8 cellular contexts compared by ENCODE assay signal in the genomic region with DNA sequence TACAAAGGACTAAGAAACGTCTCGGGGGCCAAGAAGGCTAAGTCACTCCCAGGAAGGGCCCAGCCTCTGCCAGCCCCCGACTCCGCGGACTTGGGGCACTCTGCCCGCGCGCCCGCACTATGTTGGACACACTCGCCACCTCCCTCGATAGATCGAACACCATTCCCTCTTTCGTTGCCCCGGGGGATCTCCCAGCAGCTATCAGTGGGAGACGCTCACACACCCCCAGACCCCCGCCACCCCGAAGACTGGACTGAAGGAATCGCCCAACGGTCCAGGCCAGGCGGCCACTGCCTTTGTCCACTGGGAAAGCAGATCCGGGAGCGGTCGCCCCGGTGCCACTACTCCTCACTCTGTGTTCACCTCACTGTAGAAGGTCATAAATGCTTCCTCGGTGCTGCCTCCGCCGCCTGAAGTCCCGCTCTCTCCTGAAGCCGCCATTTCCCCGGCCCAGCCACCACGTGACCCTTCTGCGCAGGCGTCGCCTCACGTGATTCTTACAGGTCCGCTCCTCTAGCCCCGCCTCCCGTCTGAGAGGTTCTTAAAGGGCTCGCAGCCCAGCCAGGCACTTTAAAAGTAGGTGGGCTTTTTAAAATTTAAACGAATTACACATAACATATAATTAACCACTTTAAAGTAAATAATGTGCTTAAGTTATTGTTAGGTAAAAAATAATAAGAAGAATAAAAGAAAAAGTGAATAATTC.
DNase-seq lines count a peak whose midpoint lies in the region; ATAC-seq lines count a peak whose summit lies in the region.

A gene with protein sequence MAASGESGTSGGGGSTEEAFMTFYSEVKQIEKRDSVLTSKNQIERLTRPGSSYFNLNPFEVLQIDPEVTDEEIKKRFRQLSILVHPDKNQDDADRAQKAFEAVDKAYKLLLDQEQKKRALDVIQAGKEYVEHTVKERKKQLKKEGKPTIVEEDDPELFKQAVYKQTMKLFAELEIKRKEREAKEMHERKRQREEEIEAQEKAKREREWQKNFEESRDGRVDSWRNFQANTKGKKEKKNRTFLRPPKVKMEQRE (minus strand): TSS at position 472 of the 706 bp plus-strand sequence. CDS start 31 bp downstream, at position 441.

- DNase-seq in 8988T (peak; percentile 62), NCI-H510A (lab: John Stamatoyannopoulos, UW) (peak; percentile 99), cerebellar cortex (ENCODE audit: low spot score) (peak; percentile 96), islet precursor cell (peak; percentile 96)
- peak; percentile 95 for DNase-seq in activated CD4-positive, CD25-positive, alpha-beta regulatory T cell treated with anti-CD3 and anti-CD28 coated beads, Interleukin-2, amount 50 U/mL, for 72 hours
- peak; percentile 94 for DNase-seq in stimulated activated CD4-positive, alpha-beta T cell treated with anti-CD3 and anti-CD28 coated beads, Interleukin-12 subunit alpha, Interleukin-12 subunit beta, amount 100 ng/mL, for 4 hours

- ATAC-seq in GM18867 (IDR thresholded peaks at IDR 0.05; ENCODE audit: unreplicated experiment) (peak; percentile 50), HG03196 (IDR thresholded peaks at IDR 0.05; ENCODE audit: unreplicated experiment) (peak; percentile 49)

Comparison
In these comparisons a context has a peak if more than half of its experiments do, and no peak if none do; other contexts are left out.
1. Peak in every context shown above with its lines: DNase-seq and ATAC-seq.